Comparison of ENCODE assay signal across 13 cellular contexts in the genomic region with DNA sequence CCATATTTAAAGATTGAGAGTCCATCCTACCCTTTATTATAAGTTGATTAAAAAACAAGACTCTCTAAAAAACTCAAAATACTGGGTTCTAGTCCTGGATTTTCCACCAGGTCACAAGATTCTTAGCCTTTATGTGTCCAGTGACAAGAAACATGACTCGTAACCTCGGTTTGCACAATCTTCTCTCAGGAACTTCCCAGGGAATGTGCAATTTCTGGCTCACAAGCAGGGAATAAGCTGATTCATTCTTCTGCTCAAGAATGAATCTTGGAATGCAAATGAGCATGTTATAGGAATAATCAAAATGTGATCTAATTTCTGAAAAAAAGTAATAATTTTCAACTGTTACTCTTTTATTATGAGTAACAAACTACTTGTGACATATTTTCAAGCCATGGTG. TPM values are rescaled to one million over a fixed set of nuclear protein-coding genes. Genes with fewer than 3 reads are reported as not detected.
DNase-seq lines count a peak whose midpoint lies in the region; ATAC-seq lines count a peak whose summit lies in the region.
"Had no signal": no experiment of that assay in that cellular context is flagged by ENCODE, and none has a peak within 500 bp of the region (broad histone marks: within the 10 kb centered on the region; RNA-seq: fewer than 3 reads in every experiment).

No MANE protein-coding gene starts in this region.

- no peak overlapping the region for H2AFZ ChIP-seq in Karpas-422 (ENCODE audit: low read length)

- H3K4me3 ChIP-seq in Karpas-422 (ENCODE audit: low read length): no peak overlapping the region
- H3K4me3 ChIP-seq: upper lobe of left lung had no signal

- no peaks in the 10 kb centered on the region for H3K9me2 ChIP-seq in Karpas-422 (replicated peaks; ENCODE audit: insufficient read depth, low read length)

- no peaks in the 10 kb centered on the region for H3K27me3 ChIP-seq in Karpas-422 (ENCODE audit: low read length)
- H3K27me3 ChIP-seq: upper lobe of left lung had no signal

- peak; percentile 87 for DNase-seq in EL
- DNase-seq in RKO (ENCODE audit: low spot score): peak; percentile 62
- peak; percentile 88 for DNase-seq in fibroblast of gingiva (ENCODE audit: low read depth)
- no peak for DNase-seq in sciatic nerve (ENCODE audit: low spot score)
- no peak for DNase-seq in Karpas-422
- no peak for DNase-seq in T-helper 2 cell
- DNase-seq: DMS79, NCI-H1694, nucleus accumbens had no signal

- H3K4me2 ChIP-seq in Karpas-422 (ENCODE audit: low read depth, low read length, poor library complexity, severe bottlenecking): no peak overlapping the region

- H3K9ac ChIP-seq in Karpas-422 (ENCODE audit: low read length): no peak overlapping the region

- no peaks in the 10 kb centered on the region for H4K20me1 ChIP-seq in Karpas-422 (ENCODE audit: insufficient read depth, low read depth, low read length)

- ATAC-seq in sciatic nerve: peak; percentile 57
- no peak for ATAC-seq in GM18870 (IDR thresholded peaks at IDR 0.05; ENCODE audit: unreplicated experiment)
- no peak for ATAC-seq in GM21528 (IDR thresholded peaks at IDR 0.05; ENCODE audit: low FRiP score, unreplicated experiment)

- H3K36me3 ChIP-seq in Karpas-422 (ENCODE audit: insufficient read depth, low read length): no peaks in the 10 kb centered on the region

- H3K27ac ChIP-seq in Karpas-422 (ENCODE audit: low read length): no peak overlapping the region
- H3K27ac ChIP-seq: VCaP had no signal

- H3K79me2 ChIP-seq in Karpas-422 (ENCODE audit: low read length): no peaks in the 10 kb centered on the region

- no peaks in the 10 kb centered on the region for H3K9me3 ChIP-seq in Karpas-422 (ENCODE audit: low read length)
- H3K9me3 ChIP-seq: upper lobe of left lung had no signal

- no peaks in the 10 kb centered on the region for H3K4me1 ChIP-seq in Karpas-422 (ENCODE audit: low read length)

- intact Hi-C loops in sciatic nerve (cut with DNase I): no loop called here

RNA-seq across cellular contexts. Expression of gene OGFRL1, which starts 45.1 kb away (rescaled TPM):
- total RNA-seq in sciatic nerve: 61.6 TPM
- total RNA-seq in Karpas-422 (2014; rRNA removed; shearing (Covaris generic); ENCODE audit: low replicate concordance): 31.0 and 59.9 TPM in 2 replicates

Comparison
In these comparisons a context has a peak if more than half of its experiments do, and no peak if none do; other contexts are left out.
1. DNase-seq: peak in EL (single experiment), RKO (single experiment) and fibroblast of gingiva (single experiment); none in sciatic nerve (single experiment), Karpas-422 (single experiment) and T-helper 2 cell (0 of 5).